ENCODE assay signal across 8 cellular contexts in genomic region chr5:177113566-177114424, GRCh38. TPM values are rescaled to one million over a fixed set of nuclear protein-coding genes. Genes with fewer than 3 reads are reported as not detected.
DNase-seq lines count a peak whose midpoint lies in the region; ATAC-seq and TF ChIP-seq lines count a peak whose summit lies in the region.

No MANE protein-coding gene starts in this region.

- no peaks in the 10 kb centered on the region for H3K36me3 Mint-ChIP-seq in CD4-positive, alpha-beta memory T cell

- H3K27me3 ChIP-seq in CD4-positive, alpha-beta memory T cell (ENCODE audit: insufficient read depth, low read length), result no peaks in the 10 kb centered on the region
- H3K27me3 ChIP-seq in kidney epithelial cell (ENCODE audit: control insufficient read depth, insufficient read depth, low read length), result no peaks in the 10 kb centered on the region

- no peak overlapping the region for H3K27ac ChIP-seq in CD4-positive, alpha-beta memory T cell (ENCODE audit: low read depth, low read length)
- H3K27ac ChIP-seq in caudate nucleus (ENCODE audit: low read depth, low read length), result no peak overlapping the region

- peak overlapping the region in 2 of 7 donors; percentile 31 to 59 for H3K27ac Mint-ChIP-seq in CD4-positive, alpha-beta memory T cell

- H3K27me3 Mint-ChIP-seq in CD4-positive, alpha-beta memory T cell, result no peaks in the 10 kb centered on the region

- H3K36me3 ChIP-seq in CD4-positive, alpha-beta memory T cell (ENCODE audit: insufficient read depth, low read length), result no peaks in the 10 kb centered on the region
- no peaks in the 10 kb centered on the region for H3K36me3 ChIP-seq in kidney epithelial cell (ENCODE audit: control insufficient read depth, insufficient read depth, low read length)

- peak overlapping the region in 1 of 8 donors; percentile 24 for H3K4me3 Mint-ChIP-seq in CD4-positive, alpha-beta memory T cell

- no peak overlapping the region for H3K4me3 ChIP-seq in CD4-positive, alpha-beta memory T cell (ENCODE audit: low read length in 2 of 2)
- no peak overlapping the region for H3K4me3 ChIP-seq in kidney epithelial cell (ENCODE audit: low read depth, low read length)

- no peaks in the 10 kb centered on the region for H3K9me3 Mint-ChIP-seq in CD4-positive, alpha-beta memory T cell

- no peak for ATAC-seq in GM19397 (IDR thresholded peaks at IDR 0.05; ENCODE audit: unreplicated experiment)

- CTCF ChIA-PET in CD4-positive, alpha-beta memory T cell (lab: Charles Lee; ENCODE audit: partially characterized antibody), result interaction anchor here (0.7 to 7.4 kb wide), 59 partner anchors 8 to 1385 kb away, joined by 3 to 93 read pairs (median 5); partner anchors contain the start of genes FGFR4, NSD1, PRELID1 and RAB24

- TF ChIP-seq CTCF in kidney epithelial cell (IDR thresholded peaks at IDR 0.05; ENCODE audit: insufficient read depth, low read length, poor library complexity, severe bottlenecking), result peak; percentile 99

- peak; percentile 71 to 80 (median 76) for DNase-seq in CD4-positive, alpha-beta memory T cell
- DNase-seq in H4 (ENCODE audit: low spot score) (peak; percentile 85), NCI-H2171 (lab: John Stamatoyannopoulos, UW) (peak; percentile 23), caudate nucleus (lab: John Stamatoyannopoulos, UW) (peak in 56 of 61 donors; percentile 10 to 82 (median 50)), kidney epithelial cell (ENCODE audit: low read depth) (no peak)
- DNase-seq in activated CD4-positive, CD25-positive, alpha-beta regulatory T cell (lab: John Stamatoyannopoulos, UW), result peak; percentile 47 to 76 (median 58)
- DNase-seq in stimulated activated CD4-positive, alpha-beta T cell treated with anti-CD3 and anti-CD28 coated beads, Interleukin-1b, Interleukin-23, amount 100 ng/mL, for 48 hours, result peak; percentile 75

- POLR2A ChIA-PET in CD4-positive, alpha-beta memory T cell (lab: Charles Lee; ENCODE audit: partially characterized antibody), result interaction anchor here (0.5 to 8.3 kb wide), 6 partner anchors 16 to 288 kb away, joined by 3 to 68 read pairs (median 3); partner anchors contain the start of gene NSD1

- peaks cover 11 to 28% (median 17%) of the 10 kb centered on the region in 4 donors for H3K4me1 Mint-ChIP-seq in CD4-positive, alpha-beta memory T cell

- intact Hi-C loops in CD4-positive, alpha-beta memory T cell (cut with micrococcal nuclease), result loop anchor here (1.0 to 5.0 kb wide), 6 partner anchors 20 to 453 kb away; partner anchors contain the start of genes NSD1, PRELID1 and RAB24

- H3K9me3 ChIP-seq in CD4-positive, alpha-beta memory T cell (ENCODE audit: control insufficient read depth in 1 of 2, low read length in 2 of 2), result no peaks in the 10 kb centered on the region

- H3K4me1 ChIP-seq in CD4-positive, alpha-beta memory T cell (ENCODE audit: insufficient read depth, low read length), result peaks cover 26% of the 10 kb centered on the region

RNA-seq across cellular contexts. Expression of gene NSD1, which starts 19.8 kb away (rescaled TPM):
- total RNA-seq in CD4-positive, alpha-beta memory T cell, result 100 to 1,000 TPM; 116 to 122 TPM
- 10 to 100 TPM; 14.3 to 64.2 TPM for polyA plus RNA-seq in CD4-positive, alpha-beta memory T cell
- 27.6 and 30.3 TPM in 2 replicates for total RNA-seq in H4 (2014; rRNA removed; shearing (Covaris generic))
- total RNA-seq in kidney epithelial cell, result 33.8 and 37.5 TPM in 2 replicates

RNA-seq across cellular contexts. Expression of gene FGFR4, which starts 27.1 kb away (rescaled TPM):
- 1 to 10 TPM; 2.2 to 3.0 TPM for total RNA-seq in CD4-positive, alpha-beta memory T cell
- not detected for polyA plus RNA-seq in CD4-positive, alpha-beta memory T cell
- total RNA-seq in H4 (2014; rRNA removed; shearing (Covaris generic)), result 11.4 and 16.9 TPM in 2 replicates
- 16.4 and 34.5 TPM in 2 replicates for total RNA-seq in kidney epithelial cell
